In genomic region chrX:257681-258289, GRCh38 we compare ENCODE assay signal across 14 cellular contexts.
"Had no signal": no experiment of that assay in that cellular context is flagged by ENCODE, and none has a peak within 500 bp of the region (broad histone marks: within the 10 kb centered on the region; RNA-seq: fewer than 3 reads in every experiment).

No MANE protein-coding gene starts in this region.

- H3K36me3 Mint-ChIP-seq: activated naive CD4-positive, alpha-beta T cell treated with anti-CD3 and anti-CD28 coated beads, Interleukin-2, amount 10 ng/mL, durations not matched to agents 7 days and 5 days; natural killer cell had no signal

- H3K4me3 Mint-ChIP-seq: activated naive CD4-positive, alpha-beta T cell treated with anti-CD3 and anti-CD28 coated beads, Interleukin-2, amount 10 ng/mL, durations not matched to agents 7 days and 5 days; activated T-helper 17 cell treated with anti-CD3 and anti-CD28 coated beads, Interleukin-2, amount 50 U/mL, for 72 hours; memory B cell; natural killer cell had no signal

- H3K9me3 ChIP-seq: gastroesophageal sphincter, heart right ventricle, vagina had no signal

- H3K4me3 ChIP-seq: dorsolateral prefrontal cortex, gastroesophageal sphincter, heart right ventricle, SK-N-MC, smooth muscle cell, vagina had no signal

- DNase-seq: activated naive CD4-positive, alpha-beta T cell treated with anti-CD3 and anti-CD28 coated beads, Interleukin-2, amount 10 ng/mL, durations not matched to agents 7 days and 5 days; activated T-cell treated with anti-CD3 and anti-CD28 coated beads for 4 hours; heart right ventricle; natural killer cell; right cardiac atrium; T-helper 9 cell had no signal

- H3K4me1 Mint-ChIP-seq: activated naive CD4-positive, alpha-beta T cell treated with anti-CD3 and anti-CD28 coated beads, Interleukin-2, amount 10 ng/mL, durations not matched to agents 7 days and 5 days; activated T-helper 17 cell treated with anti-CD3 and anti-CD28 coated beads, Interleukin-2, amount 50 U/mL, for 72 hours; memory B cell had no signal

- H3K9me3 Mint-ChIP-seq: activated naive CD4-positive, alpha-beta T cell treated with anti-CD3 and anti-CD28 coated beads, Interleukin-2, amount 10 ng/mL, durations not matched to agents 7 days and 5 days; natural killer cell had no signal

- H3K27ac Mint-ChIP-seq: activated naive CD4-positive, alpha-beta T cell treated with anti-CD3 and anti-CD28 coated beads, Interleukin-2, amount 10 ng/mL, durations not matched to agents 7 days and 5 days; activated T-helper 17 cell treated with anti-CD3 and anti-CD28 coated beads, Interleukin-2, amount 50 U/mL, for 72 hours; memory B cell; natural killer cell; progenitor cell of endocrine pancreas had no signal

- H3K4me1 ChIP-seq: vagina had no signal

- ATAC-seq: activated T-helper 17 cell treated with anti-CD3 and anti-CD28 coated beads, Interleukin-2, amount 50 U/mL, for 72 hours; gastroesophageal sphincter; natural killer cell; right cardiac atrium had no signal

- H3K27me3 Mint-ChIP-seq: activated naive CD4-positive, alpha-beta T cell treated with anti-CD3 and anti-CD28 coated beads, Interleukin-2, amount 10 ng/mL, durations not matched to agents 7 days and 5 days; activated T-helper 17 cell treated with anti-CD3 and anti-CD28 coated beads, Interleukin-2, amount 50 U/mL, for 72 hours; memory B cell; progenitor cell of endocrine pancreas had no signal

- H3K36me3 ChIP-seq: gastroesophageal sphincter, heart right ventricle, vagina had no signal

- H3K27me3 ChIP-seq: vagina had no signal

- H3K27ac ChIP-seq: dorsolateral prefrontal cortex, gastroesophageal sphincter, heart right ventricle, SK-N-MC, vagina had no signal
